In genomic region chr9:2340046-2340760, GRCh38 we compare ENCODE assay signal across 18 cellular contexts.
DNase-seq lines count a peak whose midpoint lies in the region; FAIRE-seq and TF ChIP-seq lines count a peak whose summit lies in the region.
"Had no signal": no experiment of that assay in that cellular context is flagged by ENCODE, and none has a peak within 500 bp of the region (broad histone marks: within the 10 kb centered on the region; RNA-seq: fewer than 3 reads in every experiment).

No MANE protein-coding gene starts in this region.

- no peak overlapping the region for H3K27ac ChIP-seq in RWPE1
- H3K27ac ChIP-seq in epithelial cell of prostate: peak overlapping the region; percentile 68
- H3K27ac ChIP-seq: BLaER1, SK-N-MC had no signal

- POLR2A ChIA-PET in RWPE1 (lab: Yijun Ruan, JAX; ENCODE audit: low non-redundant PET): no interaction called here

- no peak for TF ChIP-seq POLR2A in GM12892 (IDR thresholded peaks at IDR 0.05; ENCODE audit: low read depth, low read length)

- FAIRE-seq in GM12892 (lab: Jason Lieb, UNC): no peak
- FAIRE-seq: D721Med had no signal

- no peak for TF ChIP-seq CTCF in RWPE1 (conservative IDR thresholded peaks at IDR 0.05; ENCODE audit: low read depth)

- DNase-seq in NCI-H2107 treated with DMSO at 0.1 percent for 48 hours (lab: John Stamatoyannopoulos, UW; ENCODE audit: unreplicated experiment) (peak; percentile 2), NCI-H2107 (lab: John Stamatoyannopoulos, UW) (no peak), RWPE1 (ENCODE audit: low spot score) (peak; percentile 8), epithelial cell of prostate (ENCODE audit: low read depth, low spot score) (peak; percentile 64), kidney tubule cell (ENCODE audit: low spot score) (peak; percentile 90), pons (ENCODE audit: low spot score) (no peak), islet precursor cell (no peak), GM12892 (ENCODE audit: insufficient read length) (no peak)
- DNase-seq: 8988T; CD8-positive, alpha-beta T cell; GOT3; KG1; NCI-H1436; NCI-H510A; Right ventricle myocardium superior had no signal

- CTCF ChIA-PET in RWPE1 (lab: Yijun Ruan, JAX): no interaction called here

Comparison
In these comparisons a context has a peak if more than half of its experiments do, and no peak if none do; other contexts are left out.
1. DNase-seq: peak in NCI-H2107 treated with DMSO at 0.1 percent for 48 hours (single experiment), RWPE1 (single experiment), epithelial cell of prostate (single experiment) and kidney tubule cell (single experiment); none in NCI-H2107 (single experiment), pons (single experiment), islet precursor cell (single experiment) and GM12892 (single experiment).